8 cellular contexts compared by ENCODE assay signal in genomic region chr16:31010539-31010938, GRCh38. TPM values are rescaled to one million over a fixed set of nuclear protein-coding genes. Genes with fewer than 3 reads are reported as not detected.
DNase-seq lines count a peak whose midpoint lies in the region; ATAC-seq and TF ChIP-seq lines count a peak whose summit lies in the region.

TSS of gene STX1B (minus strand) at chr16:31010638. CDS start at chr16:31010396, 242 bp downstream.

- intact Hi-C loops in psoas muscle (cut with DNase I), result no loop called here

- H3K27me3 ChIP-seq in psoas muscle (ENCODE audit: insufficient read depth in 3 of 3, low read length in 2 of 3), result peaks cover 0 to 56% (median 29%) of the 10 kb centered on the region in 3 donors

- H3K4me3 ChIP-seq in fibroblast of villous mesenchyme (ENCODE audit: low read depth, low read length), result peak within 1 kb of the TSS; percentile 44
- H3K4me3 ChIP-seq in psoas muscle, result no peak within 1 kb of the TSS

- no peaks in the 10 kb centered on the region for H3K36me3 ChIP-seq in psoas muscle (ENCODE audit: insufficient read depth in 1 of 2, low read depth in 1 of 2)

- H3K9me3 ChIP-seq in psoas muscle, result no peaks in the 10 kb centered on the region

- DNase-seq in NCI-H1417 (lab: John Stamatoyannopoulos, UW), result peak in 2 of 3 experiments; percentile 71 to 83
- DNase-seq in NCI-H1417 treated with DMSO at 0.1 percent for 48 hours (lab: John Stamatoyannopoulos, UW), result no peak
- peak; percentile 59 for DNase-seq in activated T-cell treated with anti-CD3 and anti-CD28 coated beads, Interleukin-2, amount 50 U/mL, for 1 hour
- DNase-seq in fibroblast of villous mesenchyme (ENCODE audit: low read depth), result no peak
- peak; percentile 54 to 63 for DNase-seq in stimulated activated CD4-positive, alpha-beta T cell treated with anti-CD3 and anti-CD28 coated beads, Interleukin-4, amount 100 ng/mL, for 4 hours
- DNase-seq in psoas muscle, result no peak

- H3K4me1 ChIP-seq in psoas muscle, result no peaks in the 10 kb centered on the region

- no peak within 1 kb of the TSS for H3K27ac ChIP-seq in psoas muscle

- no peak for TF ChIP-seq CTCF in fibroblast of villous mesenchyme (IDR thresholded peaks at IDR 0.05; ENCODE audit: insufficient read depth, low read depth, low read length)
- TF ChIP-seq CTCF in psoas muscle (IDR thresholded peaks at IDR 0.05), result no peak

- no peak for ATAC-seq in HG03457 (IDR thresholded peaks at IDR 0.05; ENCODE audit: unreplicated experiment)
- ATAC-seq in GM18867 (IDR thresholded peaks at IDR 0.05; ENCODE audit: unreplicated experiment), result no peak
- ATAC-seq in psoas muscle, result no peak

- 1 to 2% (median 1%) methylated on average over 25 to 36 of the region's 36 CpGs for WGBS in psoas muscle, 3 donors

RNA-seq across cellular contexts. Expression of gene STX1B, which starts in this region (rescaled TPM):
- total RNA-seq in fibroblast of villous mesenchyme (2.2 and 2.6 TPM in 2 replicates), psoas muscle (under 1 TPM in 3 of 4 donors, not detected in 1; 0.11 to 0.64 (median 0.26) TPM)
- polyA plus RNA-seq in psoas muscle, result under 1 TPM; 0.04 to 0.14 (median 0.05) TPM

Comparison
In these comparisons a context has a peak if more than half of its experiments do, and no peak if none do; other contexts are left out.
1. DNase-seq: peak in NCI-H1417 (2 of 3), activated T-cell treated with anti-CD3 and anti-CD28 coated beads, Interleukin-2, amount 50 U/mL, for 1 hour (single experiment) and stimulated activated CD4-positive, alpha-beta T cell treated with anti-CD3 and anti-CD28 coated beads, Interleukin-4, amount 100 ng/mL, for 4 hours (2 of 2); none in NCI-H1417 treated with DMSO at 0.1 percent for 48 hours (single experiment), fibroblast of villous mesenchyme (single experiment) and psoas muscle (0 of 2).